In genomic region chr14:99273724-99274345, GRCh38 we compare ENCODE assay signal across 9 cellular contexts. TPM values are rescaled to one million over a fixed set of nuclear protein-coding genes. Genes with fewer than 3 reads are reported as not detected.
DNase-seq lines count a peak whose midpoint lies in the region; ATAC-seq, FAIRE-seq and TF ChIP-seq lines count a peak whose summit lies in the region.
"Had no signal": no experiment of that assay in that cellular context is flagged by ENCODE, and none has a peak within 500 bp of the region (broad histone marks: within the 10 kb centered on the region; RNA-seq: fewer than 3 reads in every experiment).

No MANE protein-coding gene starts in this region.

- TF ChIP-seq EP300 in GM12878 (IDR thresholded peaks at IDR 0.05; ENCODE audit: borderline replicate concordance in 1 of 2, control insufficient read depth in 1 of 2, low read depth in 2 of 2, low read length in 2 of 2) = no peak

- ATAC-seq in GM12878 (no peak), GM19328 (IDR thresholded peaks at IDR 0.05; ENCODE audit: unreplicated experiment) (no peak), GM18502 (IDR thresholded peaks at IDR 0.05; ENCODE audit: poor library complexity, unreplicated experiment) (no peak)

- H4K20me1 ChIP-seq in BLaER1 (peaks cover 30% of the 10 kb centered on the region), GM12878 (ENCODE audit: control insufficient read depth, insufficient read depth) (no peaks in the 10 kb centered on the region)

- H3K9me3 ChIP-seq in BLaER1 = no peaks in the 10 kb centered on the region
- H3K9me3 ChIP-seq in GM12878 (replicated peaks; ENCODE audit: control insufficient read depth, insufficient read depth, low read length) = no peaks in the 10 kb centered on the region
- H3K9me3 ChIP-seq in muscle layer of colon (ENCODE audit: low read length) = no peaks in the 10 kb centered on the region
- H3K9me3 ChIP-seq: adrenal gland had no signal

- H3K27ac ChIP-seq in BLaER1 = peak overlapping the region; percentile 86
- H3K27ac ChIP-seq in GM12878 (ENCODE audit: control insufficient read depth, insufficient read depth) = no peak overlapping the region
- no peak overlapping the region for H3K27ac ChIP-seq in muscle layer of colon (ENCODE audit: low read depth, low read length)
- H3K27ac ChIP-seq: adrenal gland had no signal

- intact Hi-C loops in GM12878 (cut with micrococcal nuclease; ENCODE audit: unreplicated experiment) = no loop called here

- H3K79me2 ChIP-seq in GM12878 (ENCODE audit: control insufficient read depth, insufficient read depth, low read length) = no peaks in the 10 kb centered on the region

- DNase-seq in LoVo (ENCODE audit: low spot score) (peak; percentile 6), GM12878 (ENCODE audit: low read depth, low spot score) (no peak), SHP77 (lab: John Stamatoyannopoulos, UW) (no peak), globus pallidus (ENCODE audit: low spot score) (no peak)

- POLR2A ChIA-PET in GM12878 (lab: Charles Lee) = no interaction called here

- in situ Hi-C loops in GM12878 (cut with MboI) = loop anchor here (25.0 kb wide), 1 partner anchor 1137 kb away; no protein-coding TSS in a partner anchor

- peaks cover 100% of the 10 kb centered on the region for H3K27me3 ChIP-seq in BLaER1
- peaks cover 5 to 33% of the 10 kb centered on the region in 2 experiments for H3K27me3 ChIP-seq in GM12878 (replicated peaks in 1 of 2; ENCODE audit: control insufficient read depth in 2 of 2, insufficient read depth in 2 of 2, low read length in 1 of 2)
- H3K27me3 ChIP-seq in muscle layer of colon (ENCODE audit: control insufficient read depth in 1 of 2, insufficient read depth in 2 of 2, low read length in 2 of 2) = peaks cover 24 to 48% of the 10 kb centered on the region in 2 donors

- no peaks in the 10 kb centered on the region for H3K36me3 ChIP-seq in BLaER1
- H3K36me3 ChIP-seq in GM12878 (ENCODE audit: control insufficient read depth in 2 of 2, insufficient read depth in 2 of 2, low read length in 1 of 2) = no peaks in the 10 kb centered on the region
- H3K36me3 ChIP-seq in muscle layer of colon (ENCODE audit: insufficient read depth, low read length) = no peaks in the 10 kb centered on the region
- H3K36me3 ChIP-seq: adrenal gland had no signal

- peak overlapping the region; percentile 78 for H3K9ac ChIP-seq in BLaER1
- H3K9ac ChIP-seq in GM12878 (ENCODE audit: control insufficient read depth, insufficient read depth, low read length) = no peak overlapping the region
- H3K9ac ChIP-seq in muscle layer of colon (ENCODE audit: low read length) = no peak overlapping the region

- CTCF ChIA-PET in GM12878 (lab: Yijun Ruan, JAX) = interaction anchor here (0.5 to 1.3 kb wide), 2 partner anchors 1134 to 1872 kb away, joined by 3 to 4 read pairs; no protein-coding TSS in a partner anchor

- H2AFZ ChIP-seq in GM12878 (ENCODE audit: control insufficient read depth, low read depth, low read length) = no peak overlapping the region; the same call in none of the 2 replicates

- H3K4me2 ChIP-seq in BLaER1 = peak overlapping the region; percentile 84
- H3K4me2 ChIP-seq in GM12878 (ENCODE audit: control insufficient read depth, insufficient read depth) = peak overlapping the region; percentile 74

- TF ChIP-seq CTCF in GM12878 (IDR thresholded peaks at IDR 0.05 in 2 of 3, conservative IDR thresholded peaks at IDR 0.05 in 1 of 3; ENCODE audit: control insufficient read depth in 2 of 3, extremely low read depth in 1 of 3, insufficient read depth in 1 of 3, low read depth in 3 of 3, low read length in 3 of 3) = no peak

- RAD21 ChIA-PET in GM12878 (lab: Charles Lee; ENCODE audit: unreplicated experiment) = interaction anchor here (2.0 to 3.1 kb wide), 2 partner anchors 8 to 13 kb away, joined by 9 to 17 read pairs; no protein-coding TSS in a partner anchor

- no TSS peak for BruUV-seq in GM12878 (replicated peaks; lab: Mats Ljungman, UMichigan)

- 21% methylated on average over 35 of the region's 37 CpGs for WGBS in GM12878 (ENCODE audit: insufficient coverage, insufficient replicate concordance, low lambda C conversion rate, missing lambda C conversion rate)

- FAIRE-seq in GM12878 (lab: Jason Lieb, UNC) = no peak

- SMC1A ChIA-PET in GM12878 (lab: Charles Lee; ENCODE audit: uncharacterized antibody, unreplicated experiment) = no interaction called here

- H3K4me3 ChIP-seq in BLaER1 (peak overlapping the region; percentile 81), GM12878 (no peak overlapping the region; the same call in 1 of the 2 replicates), muscle layer of colon (ENCODE audit: low read depth in 1 of 2, low read length in 2 of 2) (peak overlapping the region; percentile 8 to 47)

- no peak for TF ChIP-seq RAD21 in GM12878 (IDR thresholded peaks at IDR 0.05; ENCODE audit: insufficient read depth, low read depth, low read length)

- H3K4me1 ChIP-seq in BLaER1 (peaks cover 34% of the 10 kb centered on the region), GM12878 (ENCODE audit: control insufficient read depth, insufficient read depth, low read length) (peaks cover 12% of the 10 kb centered on the region), muscle layer of colon (ENCODE audit: insufficient read depth, low read length) (peaks cover 25% of the 10 kb centered on the region)

- no peak for TF ChIP-seq POLR2A in GM12878 (IDR thresholded peaks at IDR 0.05; ENCODE audit: low read depth, low read length)

TF ChIP-seq in GM12878, 131 proteins besides CTCF, POLR2A, EP300 and RAD21:
- TF ChIP-seq SMARCA5 (IDR thresholded peaks at IDR 0.05) (peak; percentile 66), TCF7 (IDR thresholded peaks at IDR 0.05; ENCODE audit: borderline replicate concordance) (no peak)

RNA-seq across cellular contexts. Expression of gene BCL11B, which starts 1.8 kb away (rescaled TPM):
- 6.7 and 7.9 TPM in 2 replicates for total RNA-seq in GM12878 (2013; cell fraction: nucleolus; rRNA removed)
- 1.9 and 2.6 TPM in 2 replicates for total RNA-seq in GM12878 (2014; rRNA removed)
- 1.3 and 1.6 TPM in 2 replicates for total RNA-seq in GM12878 (2014; rRNA removed; fragmentation: Illumina TruSeq; extraction: Trizol)
- total RNA-seq in GM12878 (2021) = 5.3 and 5.5 TPM in 2 replicates
- polyA plus RNA-seq in GM12878 (2011; ENCODE audit: low read depth) = 0.12 TPM
- 1.4 and 1.7 TPM in 2 replicates for polyA plus RNA-seq in GM12878 (2011; rRNA removed)
- polyA plus RNA-seq in GM12878 (2011; cell fraction: cytosol; rRNA removed) = 1.2 and 1.6 TPM in 2 replicates
- polyA plus RNA-seq in GM12878 (2011; cell fraction: nucleus; rRNA removed) = 2.2 and 2.5 TPM in 2 replicates
- 0.22 and 0.24 TPM in 2 replicates for polyA plus RNA-seq in GM12878 (2012)
- polyA plus RNA-seq in GM12878 (2014; fragmentation: Illumina TruSeq; extraction: Trizol) = 1.00 and 1.3 TPM in 2 replicates
- polyA plus RNA-seq in GM12878 (2014; fragmentation: Nextera tagmentation; extraction: Ambion mirVana) = 1 to 10 TPM in 1 of 2 experiments, under 1 TPM in 1; 0.38 to 1.7 TPM
- 1.4 and 1.6 TPM in 2 replicates for polyA plus RNA-seq in GM12878 (2014; rRNA removed)
- polyA plus RNA-seq in GM12878 (2016; fragmentation: Nextera tagmentation; extraction: Ambion mirVana) = under 1 TPM; 0.64 to 0.71 TPM
- polyA minus RNA-seq in GM12878 (2011; rRNA and poly(A)+ RNA removed) = 3.1 and 3.5 TPM in 2 replicates
- polyA minus RNA-seq in GM12878 (2011; cell fraction: cytosol; rRNA and poly(A)+ RNA removed) = 2.6 and 4.1 TPM in 2 replicates
- 2.8 and 4.0 TPM in 2 replicates for polyA minus RNA-seq in GM12878 (2011; cell fraction: nucleus; rRNA and poly(A)+ RNA removed)
